In the genomic region with DNA sequence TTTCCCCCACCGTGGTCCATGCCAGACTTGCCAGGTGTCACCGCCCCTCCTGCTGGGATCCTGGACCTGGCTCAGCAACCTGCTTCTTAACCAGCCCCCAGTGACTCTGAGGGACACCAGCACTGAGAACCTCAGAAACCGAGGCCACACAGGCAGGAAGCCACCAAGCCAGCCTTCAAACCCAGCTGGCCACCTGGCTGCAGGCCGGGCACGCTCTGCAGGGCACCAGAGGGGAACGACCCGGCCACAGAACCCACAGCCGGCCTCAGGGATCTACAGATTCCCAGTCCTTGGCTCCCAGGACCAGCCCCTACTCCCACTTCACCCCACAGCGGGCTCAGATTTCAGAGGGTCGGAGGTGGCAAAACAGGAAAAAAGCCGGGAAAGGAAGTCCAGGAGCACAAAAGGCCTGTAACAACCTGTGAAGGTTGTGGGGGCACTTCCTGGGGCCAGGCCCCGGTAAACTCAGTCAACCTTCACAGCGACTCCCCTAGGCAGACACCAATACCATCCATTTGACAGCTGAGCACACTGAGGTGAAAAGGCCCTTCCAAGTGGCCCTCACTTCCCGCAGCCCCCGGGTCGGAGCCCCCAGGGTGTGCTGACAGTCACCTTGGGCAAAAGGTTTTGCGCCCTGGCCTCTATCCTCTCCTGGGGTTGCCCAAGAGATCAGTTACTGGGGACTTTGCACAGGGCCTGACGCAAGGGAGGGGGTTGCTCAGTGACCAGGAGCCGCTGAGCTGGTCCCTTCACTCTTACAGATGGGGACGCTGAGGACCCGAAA, we compare ENCODE assay signal across 1 cellular context.
TF ChIP-seq lines count a peak whose summit lies in the region.

No MANE protein-coding gene starts in this region.

TF ChIP-seq in HepG2, 621 proteins besides CTCF, POLR2A, EP300 and RAD21 (continued from another document and continues in another):
- TF ChIP-seq ESRRA (CRISPR knock-in tag; IDR thresholded peaks at IDR 0.05; ENCODE audit: low read depth) (peak; percentile 94), SNAI1 (CRISPR knock-in tag; IDR thresholded peaks at IDR 0.05; ENCODE audit: borderline replicate concordance) (no peak), EEA1 (CRISPR knock-in tag; IDR thresholded peaks at IDR 0.05; ENCODE audit: borderline replicate concordance) (no peak), KLF11 (CRISPR knock-in tag; IDR thresholded peaks at IDR 0.05) (no peak), MAFG (CRISPR knock-in tag; IDR thresholded peaks at IDR 0.05) (no peak), TCF7L2 (IDR thresholded peaks at IDR 0.05; ENCODE audit: low read depth, low read length) (no peak), MYC (CRISPR knock-in tag; IDR thresholded peaks at IDR 0.05; ENCODE audit: borderline replicate concordance) (no peak), ZNF850 (CRISPR knock-in tag; conservative IDR thresholded peaks at IDR 0.05) (no peak), SP1 (IDR thresholded peaks at IDR 0.05) (no peak), SP1 (CRISPR knock-in tag; IDR thresholded peaks at IDR 0.05) (no peak), DNMT1 (CRISPR knock-in tag; IDR thresholded peaks at IDR 0.05) (no peak), SAP130 (CRISPR knock-in tag; IDR thresholded peaks at IDR 0.05; ENCODE audit: low read depth) (peak; percentile 54; the same call in 1 of the 2 replicates), ZNF614 (CRISPR knock-in tag; IDR thresholded peaks at IDR 0.05; ENCODE audit: borderline replicate concordance) (no peak), ARNTL (CRISPR knock-in tag; IDR thresholded peaks at IDR 0.05) (no peak; the same call in 1 of the 2 replicates), RFXANK (CRISPR knock-in tag; IDR thresholded peaks at IDR 0.05) (no peak), ZNF230 (CRISPR knock-in tag; IDR thresholded peaks at IDR 0.05) (0 out of 2 replicates have a peak, but pooled peaks have one; percentile 47), TOE1 (CRISPR knock-in tag; IDR thresholded peaks at IDR 0.05) (no peak), ZNF224 (CRISPR knock-in tag; IDR thresholded peaks at IDR 0.05) (no peak), CBX5 (CRISPR knock-in tag; IDR thresholded peaks at IDR 0.05; ENCODE audit: borderline replicate concordance) (0 out of 2 replicates have a peak, but pooled peaks have one; percentile 33), AHR (CRISPR knock-in tag; IDR thresholded peaks at IDR 0.05) (no peak), ZNF773 (CRISPR knock-in tag; IDR thresholded peaks at IDR 0.05; ENCODE audit: borderline replicate concordance) (no peak), ZNF530 (CRISPR knock-in tag; IDR thresholded peaks at IDR 0.05; ENCODE audit: low read depth) (no peak), TCF7 (IDR thresholded peaks at IDR 0.05; ENCODE audit: low read depth) (0 out of 2 replicates have a peak, but pooled peaks have one; percentile 9), FOXK1 (CRISPR knock-in tag; IDR thresholded peaks at IDR 0.05; ENCODE audit: borderline replicate concordance, low read depth) (no peak; the same call in 1 of the 2 replicates)
- TF ChIP-seq, protein P1, sequence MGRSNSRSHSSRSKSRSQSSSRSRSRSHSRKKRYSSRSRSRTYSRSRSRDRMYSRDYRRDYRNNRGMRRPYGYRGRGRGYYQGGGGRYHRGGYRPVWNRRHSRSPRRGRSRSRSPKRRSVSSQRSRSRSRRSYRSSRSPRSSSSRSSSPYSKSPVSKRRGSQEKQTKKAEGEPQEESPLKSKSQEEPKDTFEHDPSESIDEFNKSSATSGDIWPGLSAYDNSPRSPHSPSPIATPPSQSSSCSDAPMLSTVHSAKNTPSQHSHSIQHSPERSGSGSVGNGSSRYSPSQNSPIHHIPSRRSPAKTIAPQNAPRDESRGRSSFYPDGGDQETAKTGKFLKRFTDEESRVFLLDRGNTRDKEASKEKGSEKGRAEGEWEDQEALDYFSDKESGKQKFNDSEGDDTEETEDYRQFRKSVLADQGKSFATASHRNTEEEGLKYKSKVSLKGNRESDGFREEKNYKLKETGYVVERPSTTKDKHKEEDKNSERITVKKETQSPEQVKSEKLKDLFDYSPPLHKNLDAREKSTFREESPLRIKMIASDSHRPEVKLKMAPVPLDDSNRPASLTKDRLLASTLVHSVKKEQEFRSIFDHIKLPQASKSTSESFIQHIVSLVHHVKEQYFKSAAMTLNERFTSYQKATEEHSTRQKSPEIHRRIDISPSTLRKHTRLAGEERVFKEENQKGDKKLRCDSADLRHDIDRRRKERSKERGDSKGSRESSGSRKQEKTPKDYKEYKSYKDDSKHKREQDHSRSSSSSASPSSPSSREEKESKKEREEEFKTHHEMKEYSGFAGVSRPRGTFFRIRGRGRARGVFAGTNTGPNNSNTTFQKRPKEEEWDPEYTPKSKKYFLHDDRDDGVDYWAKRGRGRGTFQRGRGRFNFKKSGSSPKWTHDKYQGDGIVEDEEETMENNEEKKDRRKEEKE (IDR thresholded peaks at IDR 0.05), result no peak
- TF ChIP-seq, protein P2, sequence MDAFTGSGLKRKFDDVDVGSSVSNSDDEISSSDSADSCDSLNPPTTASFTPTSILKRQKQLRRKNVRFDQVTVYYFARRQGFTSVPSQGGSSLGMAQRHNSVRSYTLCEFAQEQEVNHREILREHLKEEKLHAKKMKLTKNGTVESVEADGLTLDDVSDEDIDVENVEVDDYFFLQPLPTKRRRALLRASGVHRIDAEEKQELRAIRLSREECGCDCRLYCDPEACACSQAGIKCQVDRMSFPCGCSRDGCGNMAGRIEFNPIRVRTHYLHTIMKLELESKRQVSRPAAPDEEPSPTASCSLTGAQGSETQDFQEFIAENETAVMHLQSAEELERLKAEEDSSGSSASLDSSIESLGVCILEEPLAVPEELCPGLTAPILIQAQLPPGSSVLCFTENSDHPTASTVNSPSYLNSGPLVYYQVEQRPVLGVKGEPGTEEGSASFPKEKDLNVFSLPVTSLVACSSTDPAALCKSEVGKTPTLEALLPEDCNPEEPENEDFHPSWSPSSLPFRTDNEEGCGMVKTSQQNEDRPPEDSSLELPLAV (CRISPR knock-in tag; conservative IDR thresholded peaks at IDR 0.05; ENCODE audit: low read depth), result no peak
- TF ChIP-seq, protein P3, sequence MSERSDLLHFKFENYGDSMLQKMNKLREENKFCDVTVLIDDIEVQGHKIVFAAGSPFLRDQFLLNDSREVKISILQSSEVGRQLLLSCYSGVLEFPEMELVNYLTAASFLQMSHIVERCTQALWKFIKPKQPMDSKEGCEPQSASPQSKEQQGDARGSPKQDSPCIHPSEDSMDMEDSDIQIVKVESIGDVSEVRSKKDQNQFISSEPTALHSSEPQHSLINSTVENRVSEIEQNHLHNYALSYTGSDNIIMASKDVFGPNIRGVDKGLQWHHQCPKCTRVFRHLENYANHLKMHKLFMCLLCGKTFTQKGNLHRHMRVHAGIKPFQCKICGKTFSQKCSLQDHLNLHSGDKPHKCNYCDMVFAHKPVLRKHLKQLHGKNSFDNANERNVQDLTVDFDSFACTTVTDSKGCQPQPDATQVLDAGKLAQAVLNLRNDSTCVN (CRISPR knock-in tag; IDR thresholded peaks at IDR 0.05; ENCODE audit: borderline replicate concordance), result no peak
- TF ChIP-seq, protein P4, sequence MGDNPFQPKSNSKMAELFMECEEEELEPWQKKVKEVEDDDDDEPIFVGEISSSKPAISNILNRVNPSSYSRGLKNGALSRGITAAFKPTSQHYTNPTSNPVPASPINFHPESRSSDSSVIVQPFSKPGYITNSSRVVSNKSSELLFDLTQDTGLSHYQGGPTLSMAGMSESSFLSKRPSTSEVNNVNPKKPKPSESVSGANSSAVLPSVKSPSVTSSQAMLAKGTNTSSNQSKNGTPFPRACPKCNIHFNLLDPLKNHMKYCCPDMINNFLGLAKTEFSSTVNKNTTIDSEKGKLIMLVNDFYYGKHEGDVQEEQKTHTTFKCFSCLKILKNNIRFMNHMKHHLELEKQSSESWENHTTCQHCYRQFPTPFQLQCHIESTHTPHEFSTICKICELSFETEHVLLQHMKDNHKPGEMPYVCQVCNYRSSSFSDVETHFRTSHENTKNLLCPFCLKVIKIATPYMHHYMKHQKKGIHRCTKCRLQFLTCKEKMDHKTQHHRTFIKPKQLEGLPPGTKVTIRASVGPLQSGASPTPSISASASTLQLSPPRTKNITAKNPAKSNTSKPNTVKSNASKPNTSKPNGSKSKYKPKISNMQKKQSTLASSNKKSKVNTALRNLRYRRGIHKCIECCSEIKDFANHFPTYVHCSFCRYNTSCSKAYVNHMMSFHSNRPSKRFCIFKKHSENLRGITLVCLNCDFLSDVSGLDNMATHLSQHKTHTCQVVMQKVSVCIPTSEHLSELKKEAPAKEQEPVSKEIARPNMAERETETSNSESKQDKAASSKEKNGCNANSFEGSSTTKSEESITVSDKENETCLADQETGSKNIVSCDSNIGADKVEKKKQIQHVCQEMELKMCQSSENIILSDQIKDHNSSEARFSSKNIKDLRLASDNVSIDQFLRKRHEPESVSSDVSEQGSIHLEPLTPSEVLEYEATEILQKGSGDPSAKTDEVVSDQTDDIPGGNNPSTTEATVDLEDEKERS (CRISPR knock-in tag; IDR thresholded peaks at IDR 0.05), result 0 out of 2 replicates have a peak, but pooled peaks have one; percentile 51
- TF ChIP-seq, protein P5, sequence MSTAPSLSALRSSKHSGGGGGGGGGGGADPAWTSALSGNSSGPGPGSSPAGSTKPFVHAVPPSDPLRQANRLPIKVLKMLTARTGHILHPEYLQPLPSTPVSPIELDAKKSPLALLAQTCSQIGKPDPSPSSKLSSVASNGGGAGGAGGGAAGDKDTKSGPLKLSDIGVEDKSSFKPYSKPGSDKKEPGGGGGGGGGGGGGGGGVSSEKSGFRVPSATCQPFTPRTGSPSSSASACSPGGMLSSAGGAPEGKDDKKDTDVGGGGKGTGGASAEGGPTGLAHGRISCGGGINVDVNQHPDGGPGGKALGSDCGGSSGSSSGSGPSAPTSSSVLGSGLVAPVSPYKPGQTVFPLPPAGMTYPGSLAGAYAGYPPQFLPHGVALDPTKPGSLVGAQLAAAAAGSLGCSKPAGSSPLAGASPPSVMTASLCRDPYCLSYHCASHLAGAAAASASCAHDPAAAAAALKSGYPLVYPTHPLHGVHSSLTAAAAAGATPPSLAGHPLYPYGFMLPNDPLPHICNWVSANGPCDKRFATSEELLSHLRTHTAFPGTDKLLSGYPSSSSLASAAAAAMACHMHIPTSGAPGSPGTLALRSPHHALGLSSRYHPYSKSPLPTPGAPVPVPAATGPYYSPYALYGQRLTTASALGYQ (CRISPR knock-in tag; IDR thresholded peaks at IDR 0.05), result no peak
- TF ChIP-seq, protein P6, sequence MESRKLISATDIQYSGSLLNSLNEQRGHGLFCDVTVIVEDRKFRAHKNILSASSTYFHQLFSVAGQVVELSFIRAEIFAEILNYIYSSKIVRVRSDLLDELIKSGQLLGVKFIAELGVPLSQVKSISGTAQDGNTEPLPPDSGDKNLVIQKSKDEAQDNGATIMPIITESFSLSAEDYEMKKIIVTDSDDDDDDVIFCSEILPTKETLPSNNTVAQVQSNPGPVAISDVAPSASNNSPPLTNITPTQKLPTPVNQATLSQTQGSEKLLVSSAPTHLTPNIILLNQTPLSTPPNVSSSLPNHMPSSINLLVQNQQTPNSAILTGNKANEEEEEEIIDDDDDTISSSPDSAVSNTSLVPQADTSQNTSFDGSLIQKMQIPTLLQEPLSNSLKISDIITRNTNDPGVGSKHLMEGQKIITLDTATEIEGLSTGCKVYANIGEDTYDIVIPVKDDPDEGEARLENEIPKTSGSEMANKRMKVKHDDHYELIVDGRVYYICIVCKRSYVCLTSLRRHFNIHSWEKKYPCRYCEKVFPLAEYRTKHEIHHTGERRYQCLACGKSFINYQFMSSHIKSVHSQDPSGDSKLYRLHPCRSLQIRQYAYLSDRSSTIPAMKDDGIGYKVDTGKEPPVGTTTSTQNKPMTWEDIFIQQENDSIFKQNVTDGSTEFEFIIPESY (CRISPR knock-in tag; IDR thresholded peaks at IDR 0.05), result no peak
- TF ChIP-seq, protein P7, sequence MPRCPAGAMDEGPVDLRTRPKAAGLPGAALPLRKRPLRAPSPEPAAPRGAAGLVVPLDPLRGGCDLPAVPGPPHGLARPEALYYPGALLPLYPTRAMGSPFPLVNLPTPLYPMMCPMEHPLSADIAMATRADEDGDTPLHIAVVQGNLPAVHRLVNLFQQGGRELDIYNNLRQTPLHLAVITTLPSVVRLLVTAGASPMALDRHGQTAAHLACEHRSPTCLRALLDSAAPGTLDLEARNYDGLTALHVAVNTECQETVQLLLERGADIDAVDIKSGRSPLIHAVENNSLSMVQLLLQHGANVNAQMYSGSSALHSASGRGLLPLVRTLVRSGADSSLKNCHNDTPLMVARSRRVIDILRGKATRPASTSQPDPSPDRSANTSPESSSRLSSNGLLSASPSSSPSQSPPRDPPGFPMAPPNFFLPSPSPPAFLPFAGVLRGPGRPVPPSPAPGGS (CRISPR knock-in tag; IDR thresholded peaks at IDR 0.05), result 0 out of 2 replicates have a peak, but pooled peaks have one; percentile 36
- TF ChIP-seq, protein P8, sequence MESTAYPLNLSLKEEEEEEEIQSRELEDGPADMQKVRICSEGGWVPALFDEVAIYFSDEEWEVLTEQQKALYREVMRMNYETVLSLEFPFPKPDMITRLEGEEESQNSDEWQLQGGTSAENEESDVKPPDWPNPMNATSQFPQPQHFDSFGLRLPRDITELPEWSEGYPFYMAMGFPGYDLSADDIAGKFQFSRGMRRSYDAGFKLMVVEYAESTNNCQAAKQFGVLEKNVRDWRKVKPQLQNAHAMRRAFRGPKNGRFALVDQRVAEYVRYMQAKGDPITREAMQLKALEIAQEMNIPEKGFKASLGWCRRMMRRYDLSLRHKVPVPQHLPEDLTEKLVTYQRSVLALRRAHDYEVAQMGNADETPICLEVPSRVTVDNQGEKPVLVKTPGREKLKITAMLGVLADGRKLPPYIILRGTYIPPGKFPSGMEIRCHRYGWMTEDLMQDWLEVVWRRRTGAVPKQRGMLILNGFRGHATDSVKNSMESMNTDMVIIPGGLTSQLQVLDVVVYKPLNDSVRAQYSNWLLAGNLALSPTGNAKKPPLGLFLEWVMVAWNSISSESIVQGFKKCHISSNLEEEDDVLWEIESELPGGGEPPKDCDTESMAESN (CRISPR knock-in tag; conservative IDR thresholded peaks at IDR 0.05), result no peak
- TF ChIP-seq, protein P9, sequence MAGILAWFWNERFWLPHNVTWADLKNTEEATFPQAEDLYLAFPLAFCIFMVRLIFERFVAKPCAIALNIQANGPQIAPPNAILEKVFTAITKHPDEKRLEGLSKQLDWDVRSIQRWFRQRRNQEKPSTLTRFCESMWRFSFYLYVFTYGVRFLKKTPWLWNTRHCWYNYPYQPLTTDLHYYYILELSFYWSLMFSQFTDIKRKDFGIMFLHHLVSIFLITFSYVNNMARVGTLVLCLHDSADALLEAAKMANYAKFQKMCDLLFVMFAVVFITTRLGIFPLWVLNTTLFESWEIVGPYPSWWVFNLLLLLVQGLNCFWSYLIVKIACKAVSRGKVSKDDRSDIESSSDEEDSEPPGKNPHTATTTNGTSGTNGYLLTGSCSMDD (CRISPR knock-in tag; IDR thresholded peaks at IDR 0.05), result no peak
- TF ChIP-seq, protein P10, sequence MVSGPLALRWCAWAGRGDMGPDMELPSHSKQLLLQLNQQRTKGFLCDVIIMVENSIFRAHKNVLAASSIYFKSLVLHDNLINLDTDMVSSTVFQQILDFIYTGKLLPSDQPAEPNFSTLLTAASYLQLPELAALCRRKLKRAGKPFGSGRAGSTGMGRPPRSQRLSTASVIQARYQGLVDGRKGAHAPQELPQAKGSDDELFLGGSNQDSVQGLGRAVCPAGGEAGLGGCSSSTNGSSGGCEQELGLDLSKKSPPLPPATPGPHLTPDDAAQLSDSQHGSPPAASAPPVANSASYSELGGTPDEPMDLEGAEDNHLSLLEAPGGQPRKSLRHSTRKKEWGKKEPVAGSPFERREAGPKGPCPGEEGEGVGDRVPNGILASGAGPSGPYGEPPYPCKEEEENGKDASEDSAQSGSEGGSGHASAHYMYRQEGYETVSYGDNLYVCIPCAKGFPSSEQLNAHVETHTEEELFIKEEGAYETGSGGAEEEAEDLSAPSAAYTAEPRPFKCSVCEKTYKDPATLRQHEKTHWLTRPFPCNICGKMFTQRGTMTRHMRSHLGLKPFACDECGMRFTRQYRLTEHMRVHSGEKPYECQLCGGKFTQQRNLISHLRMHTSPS (CRISPR knock-in tag; IDR thresholded peaks at IDR 0.05; ENCODE audit: low read depth), result peak; percentile 32; the same call in 1 of the 2 replicates
